ENCODE assay signal across 19 cellular contexts in genomic region chr17:1693339-1693738, GRCh38. TPM values are rescaled to one million over a fixed set of nuclear protein-coding genes. Genes with fewer than 3 reads are reported as not detected.
DNase-seq lines count a peak whose midpoint lies in the region; ATAC-seq and TF ChIP-seq lines count a peak whose summit lies in the region.
"Had no signal": no experiment of that assay in that cellular context is flagged by ENCODE, and none has a peak within 500 bp of the region (broad histone marks: within the 10 kb centered on the region; RNA-seq: fewer than 3 reads in every experiment).

No MANE protein-coding gene starts in this region.

- intact Hi-C loops in IMR-90 (cut with micrococcal nuclease) (no loop called here), posterior vena cava (cut with DNase I) (no loop called here)
- intact Hi-C loops in dendritic cell treated with granulocyte-macrophage colony-stimulating factor and Interleukin-4, amounts not matched to agents 40 ng/mL and 50 ng/mL, for 4 days (cut with micrococcal nuclease): no loop called here

- no peak overlapping the region for H3K4ac ChIP-seq in IMR-90 (ENCODE audit: low read depth, low read length)

- no peak overlapping the region for H2BK120ac ChIP-seq in IMR-90 (ENCODE audit: low read depth, low read length)

- no peaks in the 10 kb centered on the region for H3K79me1 ChIP-seq in IMR-90 (ENCODE audit: low read depth in 1 of 2, low read length in 2 of 2)

- H2BK15ac ChIP-seq in IMR-90 (ENCODE audit: low read depth, low read length): no peak overlapping the region

- H3K4me2 ChIP-seq in IMR-90 (ENCODE audit: low read depth, low read length) (no peak overlapping the region), osteoblast (ENCODE audit: insufficient read depth, low read length) (no peak overlapping the region)

- no peak for TF ChIP-seq RAD21 in IMR-90 (IDR thresholded peaks at IDR 0.05; ENCODE audit: low read length)

- peaks cover 4% of the 10 kb centered on the region; the same call in 1 of the 2 replicates for H3K4me1 ChIP-seq in IMR-90 (ENCODE audit: control insufficient read depth, insufficient read depth, low read length)
- H3K4me1 ChIP-seq in osteoblast (ENCODE audit: insufficient read depth, low read length): no peaks in the 10 kb centered on the region
- H3K4me1 ChIP-seq: BE2C had no signal

- POLR2A ChIA-PET in IMR-90 (lab: Charles Lee; ENCODE audit: unreplicated experiment): no interaction called here

- H3K36me3 Mint-ChIP-seq in dendritic cell treated with granulocyte-macrophage colony-stimulating factor and Interleukin-4, amounts not matched to agents 40 ng/mL and 50 ng/mL, for 4 days (ENCODE audit: low read depth): no peaks in the 10 kb centered on the region
- H3K36me3 Mint-ChIP-seq: CD4-positive, alpha-beta memory T cell had no signal

- in situ Hi-C loops in IMR-90 (cut with MboI; ENCODE audit: low sequenced_read_pairs): no loop called here

- H3K4me3 ChIP-seq in IMR-90 (ENCODE audit: insufficient read depth, low read depth, low read length) (no peak overlapping the region), osteoblast (ENCODE audit: insufficient read depth, low read length) (no peak overlapping the region)

- no peak overlapping the region for H2AFZ ChIP-seq in IMR-90 (replicated peaks; ENCODE audit: low read length, poor library complexity)
- H2AFZ ChIP-seq in osteoblast (ENCODE audit: low read length): peak overlapping the region; percentile 22

- H2AK9ac ChIP-seq in IMR-90 (replicated peaks; ENCODE audit: low read depth, low read length, poor library complexity): no peak overlapping the region

- H4K20me1 ChIP-seq in IMR-90 (ENCODE audit: insufficient read depth, low read length) (no peaks in the 10 kb centered on the region), osteoblast (ENCODE audit: insufficient read depth, low read length) (no peaks in the 10 kb centered on the region)

- 67% methylated on average over 3 of the region's 7 CpGs; no CpG with 5 or more reads in 1 of the 2 experiments for WGBS in IMR-90 (ENCODE audit: extremely low coverage in 2 of 2, insufficient read length in 1 of 2), 2 experiments

- H3K79me2 ChIP-seq in osteoblast (ENCODE audit: insufficient read depth, low read length): no peaks in the 10 kb centered on the region

- H2AK5ac ChIP-seq in IMR-90 (ENCODE audit: low read depth, low read length): no peak overlapping the region; the same call in 1 of the 2 replicates

- no peak overlapping the region for H3K14ac ChIP-seq in IMR-90 (replicated peaks; ENCODE audit: low read depth, low read length)

- H3K27ac ChIP-seq in IMR-90 (ENCODE audit: insufficient read depth, low read length) (no peak overlapping the region), osteoblast (ENCODE audit: low read depth, low read length) (no peak overlapping the region)
- H3K27ac ChIP-seq: RWPE1 had no signal

- H3K27me3 ChIP-seq in IMR-90 (ENCODE audit: control insufficient read depth, insufficient read depth, low read length) (no peaks in the 10 kb centered on the region), osteoblast (ENCODE audit: insufficient read depth, low read length) (no peaks in the 10 kb centered on the region)
- H3K27me3 ChIP-seq: BE2C had no signal

- no peak overlapping the region for H4K91ac ChIP-seq in IMR-90 (ENCODE audit: insufficient read depth, low read depth, low read length)

- no peak overlapping the region for H2BK20ac ChIP-seq in IMR-90 (ENCODE audit: low read depth, low read length)

- H4K5ac ChIP-seq in IMR-90 (ENCODE audit: low read depth, low read length): no peak overlapping the region

- peaks cover 22% of the 10 kb centered on the region for H3K4me1 Mint-ChIP-seq in dendritic cell treated with granulocyte-macrophage colony-stimulating factor and Interleukin-4, amounts not matched to agents 40 ng/mL and 50 ng/mL, for 4 days (ENCODE audit: low read depth)
- H3K4me1 Mint-ChIP-seq: CD4-positive, alpha-beta memory T cell had no signal

- DNase-seq in Daoy (ENCODE audit: low read depth) (peak; percentile 43), IMR-90 (peak; percentile 44), osteoblast (ENCODE audit: insufficient read length, low spot score, missing footprints) (peak; percentile 51), GM19238 (ENCODE audit: insufficient read length, low spot score) (no peak), D341Med (ENCODE audit: low spot score) (no peak), posterior vena cava (ENCODE audit: low spot score) (no peak)
- DNase-seq: ACHN; BE2C; CD4-positive, alpha-beta memory T cell; DMS79; GF-D8; NCI-H1436; NCI-H2029 treated with DMSO at 0.1 percent for 48 hours; NCI-H2171 treated with DMSO at 0.1 percent for 48 hours; NCI-H748 treated with DMSO at 0.1 percent for 48 hours; OCI-M1 had no signal

- no peaks in the 10 kb centered on the region for H3K9me1 ChIP-seq in IMR-90 (ENCODE audit: insufficient read depth, low read length)

- no peak overlapping the region for H3K9ac ChIP-seq in IMR-90 (ENCODE audit: low read depth, low read length)

- H3K27ac Mint-ChIP-seq in dendritic cell treated with granulocyte-macrophage colony-stimulating factor and Interleukin-4, amounts not matched to agents 40 ng/mL and 50 ng/mL, for 4 days: peak overlapping the region; percentile 54

- H4K8ac ChIP-seq in IMR-90 (ENCODE audit: low read depth in 2 of 2, low read length in 2 of 2): no peak overlapping the region

- no peak overlapping the region for H3K18ac ChIP-seq in IMR-90 (ENCODE audit: low read depth, low read length)

- no peaks in the 10 kb centered on the region for H3K36me3 ChIP-seq in IMR-90 (ENCODE audit: control insufficient read depth, insufficient read depth, low read length)
- no peaks in the 10 kb centered on the region for H3K36me3 ChIP-seq in osteoblast (ENCODE audit: insufficient read depth, low read length)
- H3K36me3 ChIP-seq: BE2C had no signal

- peak; percentile 53 for ATAC-seq in IMR-90 (ENCODE audit: low read depth)

- TF ChIP-seq POLR2A in IMR-90 (IDR thresholded peaks at IDR 0.05; ENCODE audit: low read depth, low read length): no peak

- no TSS peak for BruUV-seq in IMR-90 (replicated peaks; lab: Mats Ljungman, UMichigan)

- no peak overlapping the region for H2BK5ac ChIP-seq in IMR-90 (ENCODE audit: low read depth, low read length, poor library complexity, severe bottlenecking)

- dilution Hi-C loops in IMR-90 (cut with HindIII; ENCODE audit: low sequenced_read_pairs, unreplicated experiment): no loop called here

- H3K4me3 Mint-ChIP-seq in dendritic cell treated with granulocyte-macrophage colony-stimulating factor and Interleukin-4, amounts not matched to agents 40 ng/mL and 50 ng/mL, for 4 days: no peak overlapping the region
- H3K4me3 Mint-ChIP-seq: CD4-positive, alpha-beta memory T cell had no signal

- no peak overlapping the region for H3K56ac ChIP-seq in IMR-90 (ENCODE audit: extremely low read depth, insufficient read depth, low read length)

- no peak for TF ChIP-seq CTCF in IMR-90 (conservative IDR thresholded peaks at IDR 0.05; ENCODE audit: low read depth, low read length)
- TF ChIP-seq CTCF in osteoblast (IDR thresholded peaks at IDR 0.05; ENCODE audit: extremely low read depth, low read depth, low read length): no peak

- peaks cover 3% of the 10 kb centered on the region for H3K27me3 Mint-ChIP-seq in dendritic cell treated with granulocyte-macrophage colony-stimulating factor and Interleukin-4, amounts not matched to agents 40 ng/mL and 50 ng/mL, for 4 days

- CTCF ChIA-PET in IMR-90 (lab: Yijun Ruan, JAX): no interaction called here

- peaks cover 3% of the 10 kb centered on the region; the same call in 1 of the 2 replicates for H3K9me3 ChIP-seq in IMR-90 (ENCODE audit: control insufficient read depth, insufficient read depth, low read length)
- H3K9me3 ChIP-seq in osteoblast (ENCODE audit: low read depth, low read length): no peaks in the 10 kb centered on the region
- H3K9me3 ChIP-seq: BE2C had no signal

- peaks cover 10% of the 10 kb centered on the region for H3K9me3 Mint-ChIP-seq in dendritic cell treated with granulocyte-macrophage colony-stimulating factor and Interleukin-4, amounts not matched to agents 40 ng/mL and 50 ng/mL, for 4 days

- H3K23ac ChIP-seq in IMR-90 (ENCODE audit: low read depth, low read length): no peak overlapping the region

RNA-seq across cellular contexts. Expression of gene PRPF8, which starts 8.7 kb away (rescaled TPM):
- total RNA-seq in Daoy (2014; rRNA removed; shearing (Covaris generic)): 63.9 and 93.3 TPM in 2 replicates
- 113 and 141 TPM in 2 replicates for total RNA-seq in IMR-90 (2012; rRNA removed)
- 160 and 167 TPM in 2 replicates for polyA plus RNA-seq in IMR-90 (2012; rRNA removed)
- 63.5 and 106 TPM in 2 replicates for polyA plus RNA-seq in IMR-90 (2012; cell fraction: cytosol; rRNA removed)
- polyA plus RNA-seq in IMR-90 (2012; cell fraction: nucleus; rRNA removed; ENCODE audit: low replicate concordance): 249 and 303 TPM in 2 replicates
- 107 and 111 TPM in 2 replicates for total RNA-seq in osteoblast
- total RNA-seq in posterior vena cava: 100 to 1,000 TPM; 173 to 190 TPM

RNA-seq across cellular contexts. Expression of gene TLCD2, which starts 16.8 kb away (rescaled TPM):
- total RNA-seq in Daoy (2014; rRNA removed; shearing (Covaris generic)): 0.17 and 0.71 TPM in 2 replicates
- total RNA-seq in IMR-90 (2012; rRNA removed): 0.72 and 0.83 TPM in 2 replicates
- 0.67 and 1.2 TPM in 2 replicates for polyA plus RNA-seq in IMR-90 (2012; rRNA removed)
- 0.49 and 0.75 TPM in 2 replicates for polyA plus RNA-seq in IMR-90 (2012; cell fraction: cytosol; rRNA removed)
- 0.75 and 2.1 TPM in 2 replicates for polyA plus RNA-seq in IMR-90 (2012; cell fraction: nucleus; rRNA removed; ENCODE audit: low replicate concordance)
- total RNA-seq in osteoblast: 4.7 TPM in 2 replicates
- 1 to 10 TPM; 7.6 to 8.2 TPM for total RNA-seq in posterior vena cava

RNA-seq across cellular contexts. Expression of gene WDR81, which starts 31.2 kb away (rescaled TPM):
- total RNA-seq in Daoy (2014; rRNA removed; shearing (Covaris generic)): 16.5 and 16.7 TPM in 2 replicates
- total RNA-seq in IMR-90 (2012; rRNA removed): 3.0 and 3.9 TPM in 2 replicates
- 8.4 and 10.4 TPM in 2 replicates for polyA plus RNA-seq in IMR-90 (2012; rRNA removed)
- 4.5 and 7.7 TPM in 2 replicates for polyA plus RNA-seq in IMR-90 (2012; cell fraction: cytosol; rRNA removed)
- polyA plus RNA-seq in IMR-90 (2012; cell fraction: nucleus; rRNA removed; ENCODE audit: low replicate concordance): 21.3 and 52.6 TPM in 2 replicates
- 47.7 and 47.8 TPM in 2 replicates for total RNA-seq in osteoblast
- 10 to 100 TPM; 26.3 to 30.8 TPM for total RNA-seq in posterior vena cava

RNA-seq across cellular contexts. Expression of gene RILP, which starts 43.7 kb away (rescaled TPM):
- 7.7 and 40.7 TPM in 2 replicates for total RNA-seq in Daoy (2014; rRNA removed; shearing (Covaris generic))
- 3.9 TPM in 2 replicates for total RNA-seq in IMR-90 (2012; rRNA removed)
- 6.0 and 7.3 TPM in 2 replicates for polyA plus RNA-seq in IMR-90 (2012; rRNA removed)
- 4.0 and 6.5 TPM in 2 replicates for polyA plus RNA-seq in IMR-90 (2012; cell fraction: cytosol; rRNA removed)
- polyA plus RNA-seq in IMR-90 (2012; cell fraction: nucleus; rRNA removed; ENCODE audit: low replicate concordance): 9.0 and 11.3 TPM in 2 replicates
- total RNA-seq in osteoblast: 11.2 and 11.6 TPM in 2 replicates
- 10 to 100 TPM; 10.3 to 13.0 TPM for total RNA-seq in posterior vena cava

RNA-seq across cellular contexts. Expression of gene SCARF1, which starts 47.8 kb away (rescaled TPM):
- 2.1 and 4.0 TPM in 2 replicates for total RNA-seq in Daoy (2014; rRNA removed; shearing (Covaris generic))
- total RNA-seq in IMR-90 (2012; rRNA removed) (0.18 and 0.28 TPM in 2 replicates), osteoblast (0.88 and 1.4 TPM in 2 replicates), posterior vena cava (10 to 100 TPM; 13.0 to 13.9 TPM)
- 0.34 and 0.43 TPM in 2 replicates for polyA plus RNA-seq in IMR-90 (2012; rRNA removed)
- polyA plus RNA-seq in IMR-90 (2012; cell fraction: cytosol; rRNA removed): 0.13 and 0.40 TPM in 2 replicates
- 2.4 and 4.2 TPM in 2 replicates for polyA plus RNA-seq in IMR-90 (2012; cell fraction: nucleus; rRNA removed; ENCODE audit: low replicate concordance)
- total RNA-seq: NCI-H460 had no signal

Comparison
In these comparisons a context has a peak if more than half of its experiments do, and no peak if none do; other contexts are left out.
1. DNase-seq: peak in Daoy (single experiment), IMR-90 (single experiment) and osteoblast (single experiment); none in GM19238 (single experiment), D341Med (single experiment) and posterior vena cava (single experiment).